ENCODE assay signal across 8 cellular contexts in the genomic region with DNA sequence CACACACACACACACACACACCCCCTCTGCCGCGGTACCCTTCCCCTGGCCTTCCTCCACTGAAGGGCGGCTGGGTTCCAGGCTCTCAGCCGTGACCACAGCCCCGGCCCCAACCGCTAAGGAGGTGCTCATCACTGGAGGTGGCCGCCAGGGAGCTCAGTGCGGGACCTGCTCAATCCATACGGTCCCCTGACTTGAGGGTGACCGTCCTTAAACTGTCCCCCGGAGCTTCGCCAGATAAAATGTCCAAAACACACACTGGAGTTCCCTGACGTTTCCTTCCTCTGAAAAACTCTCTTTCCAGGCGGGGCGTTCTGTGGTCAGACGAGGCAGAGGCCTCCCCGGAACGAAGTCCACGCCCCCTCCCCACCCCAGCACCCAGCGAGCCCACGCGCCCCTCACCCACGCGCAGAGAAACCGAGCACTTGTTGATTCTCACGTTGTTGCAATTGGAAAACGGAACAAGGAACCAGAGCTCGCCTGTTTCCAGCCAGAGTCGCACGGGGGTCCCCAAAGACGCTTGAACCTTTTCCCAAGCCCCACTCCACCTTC. TPM values are rescaled to one million over a fixed set of nuclear protein-coding genes. Genes with fewer than 3 reads are reported as not detected.
DNase-seq lines count a peak whose midpoint lies in the region; ATAC-seq and TF ChIP-seq lines count a peak whose summit lies in the region.

No MANE protein-coding gene starts in this region.

- H3K36me3 Mint-ChIP-seq in T-helper 2 cell treated with Interferon-gamma antibody and Interleukin-4, amounts not matched to agents 5 μg/mL and 100 μg/mL, for 36 hours (ENCODE audit: low read depth): peaks cover 39% of the 10 kb centered on the region
- peaks cover 43% of the 10 kb centered on the region for H3K36me3 Mint-ChIP-seq in stimulated activated memory B cell treated with anti-CD40 and anti-IgM and Interleukin-4, amounts not matched to agents 10 μg/mL and 1 μg/mL and 100 μg/mL, for 72 hours

- H3K27me3 ChIP-seq in ACC112 (ENCODE audit: insufficient read depth, low read length) (no peaks in the 10 kb centered on the region), HAP-1 (ENCODE audit: low read depth) (no peaks in the 10 kb centered on the region), lower lobe of right lung (ENCODE audit: low read depth) (peaks cover 4% of the 10 kb centered on the region)

- peaks cover 10% of the 10 kb centered on the region for H3K79me2 ChIP-seq in ACC112 (ENCODE audit: control insufficient read depth, insufficient read depth, low read length, unreplicated experiment)

- peaks cover 63% of the 10 kb centered on the region for H3K4me1 Mint-ChIP-seq in T-helper 2 cell treated with Interferon-gamma antibody and Interleukin-4, amounts not matched to agents 5 μg/mL and 100 μg/mL, for 36 hours (ENCODE audit: low read depth)
- H3K4me1 Mint-ChIP-seq in stimulated activated memory B cell treated with anti-CD40 and anti-IgM and Interleukin-4, amounts not matched to agents 10 μg/mL and 1 μg/mL and 100 μg/mL, for 72 hours: peaks cover 64% of the 10 kb centered on the region

- H3K4me3 ChIP-seq in ACC112 (ENCODE audit: low read depth, low read length): peak overlapping the region; percentile 95
- peak overlapping the region; percentile 67 for H3K4me3 ChIP-seq in HAP-1
- H3K4me3 ChIP-seq in lower lobe of right lung: peak overlapping the region; percentile 92

- H3K9me3 ChIP-seq in HAP-1 (no peaks in the 10 kb centered on the region), lower lobe of right lung (no peaks in the 10 kb centered on the region)

- H3K27ac Mint-ChIP-seq in T-helper 2 cell treated with Interferon-gamma antibody and Interleukin-4, amounts not matched to agents 5 μg/mL and 100 μg/mL, for 36 hours: peak overlapping the region; percentile 93
- peak overlapping the region; percentile 93 for H3K27ac Mint-ChIP-seq in stimulated activated memory B cell treated with anti-CD40 and anti-IgM and Interleukin-4, amounts not matched to agents 10 μg/mL and 1 μg/mL and 100 μg/mL, for 72 hours

- peak overlapping the region; percentile 76 for H2AFZ ChIP-seq in ACC112 (ENCODE audit: low read length, unreplicated experiment)

- H3K4me1 ChIP-seq in ACC112 (ENCODE audit: control insufficient read depth, insufficient read depth, low read length, unreplicated experiment): peaks cover 37% of the 10 kb centered on the region
- H3K4me1 ChIP-seq in HAP-1: peaks cover 11% of the 10 kb centered on the region
- peaks cover 53% of the 10 kb centered on the region for H3K4me1 ChIP-seq in lower lobe of right lung

- H3K9me3 Mint-ChIP-seq in T-helper 2 cell treated with Interferon-gamma antibody and Interleukin-4, amounts not matched to agents 5 μg/mL and 100 μg/mL, for 36 hours: no peaks in the 10 kb centered on the region
- no peaks in the 10 kb centered on the region for H3K9me3 Mint-ChIP-seq in stimulated activated memory B cell treated with anti-CD40 and anti-IgM and Interleukin-4, amounts not matched to agents 10 μg/mL and 1 μg/mL and 100 μg/mL, for 72 hours

- peak in 1 of 2 experiments; percentile 43 for DNase-seq in HAP-1 (ENCODE audit: low spot score in 2 of 2)
- DNase-seq in T-helper 2 cell treated with Interferon-gamma antibody and Interleukin-4, amounts not matched to agents 5 μg/mL and 100 μg/mL, for 36 hours (ENCODE audit: low spot score): peak; percentile 52
- DNase-seq in lower lobe of right lung: peak; percentile 88
- no peak for DNase-seq in NCI-H2029 treated with DMSO at 0.1 percent for 48 hours (lab: John Stamatoyannopoulos, UW)

- no peak for TF ChIP-seq CTCF in lower lobe of right lung (IDR thresholded peaks at IDR 0.05)

- peak overlapping the region; percentile 23; the same call in 1 of the 2 replicates for H3K27ac ChIP-seq in ACC112 (ENCODE audit: low read depth, low read length)
- peak overlapping the region; percentile 69 for H3K27ac ChIP-seq in cingulate gyrus (ENCODE audit: low read depth, low read length)
- peak overlapping the region; percentile 99 for H3K27ac ChIP-seq in lower lobe of right lung

- in situ Hi-C loops in HAP-1 (cut with MboI; ENCODE audit: low sequenced_read_pairs): no loop called here

- intact Hi-C loops in lower lobe of right lung (cut with DNase I): no loop called here

- H3K36me3 ChIP-seq in ACC112 (ENCODE audit: insufficient read depth, low read length) (no peaks in the 10 kb centered on the region), HAP-1 (replicated peaks) (no peaks in the 10 kb centered on the region), lower lobe of right lung (no peaks in the 10 kb centered on the region)

- H3K4me3 Mint-ChIP-seq in T-helper 2 cell treated with Interferon-gamma antibody and Interleukin-4, amounts not matched to agents 5 μg/mL and 100 μg/mL, for 36 hours: peak overlapping the region; percentile 100
- H3K4me3 Mint-ChIP-seq in stimulated activated memory B cell treated with anti-CD40 and anti-IgM and Interleukin-4, amounts not matched to agents 10 μg/mL and 1 μg/mL and 100 μg/mL, for 72 hours: peak overlapping the region; percentile 97

- ATAC-seq in lower lobe of right lung (peak; percentile 6 to 53), HG03439 (IDR thresholded peaks at IDR 0.05; ENCODE audit: unreplicated experiment) (no peak)
- peak; percentile 28 for ATAC-seq in stimulated activated memory B cell treated with anti-CD40 and anti-IgM and Interleukin-4, amounts not matched to agents 10 μg/mL and 1 μg/mL and 100 μg/mL, for 72 hours

- H3K27me3 Mint-ChIP-seq in T-helper 2 cell treated with Interferon-gamma antibody and Interleukin-4, amounts not matched to agents 5 μg/mL and 100 μg/mL, for 36 hours (ENCODE audit: low read depth): no peaks in the 10 kb centered on the region
- H3K27me3 Mint-ChIP-seq in stimulated activated memory B cell treated with anti-CD40 and anti-IgM and Interleukin-4, amounts not matched to agents 10 μg/mL and 1 μg/mL and 100 μg/mL, for 72 hours: no peaks in the 10 kb centered on the region

RNA-seq across cellular contexts. Expression of a gene that starts 1.4 kb away (rescaled TPM):
- total RNA-seq in lower lobe of right lung: 90.6 TPM

Comparison
In these comparisons a context has a peak if more than half of its experiments do, and no peak if none do; other contexts are left out.
1. H3K27ac ChIP-seq: peak in every context shown above with its lines; median percentile 99 in lower lobe of right lung; 69 in cingulate gyrus; 23 in ACC112.